Comparison of ENCODE assay signal across 8 cellular contexts in genomic region chr1:21669287-21670058, GRCh38. TPM values are rescaled to one million over a fixed set of nuclear protein-coding genes. Genes with fewer than 3 reads are reported as not detected.
DNase-seq lines count a peak whose midpoint lies in the region; ATAC-seq and TF ChIP-seq lines count a peak whose summit lies in the region.

Gene RAP1GAP, minus strand, starts transcription at chr1:21669357. Its CDS starts 49,325 bp downstream, at chr1:21620032.

- H3K27me3 ChIP-seq in lung (ENCODE audit: control insufficient read depth, insufficient read depth) (no peaks in the 10 kb centered on the region), testis (no peaks in the 10 kb centered on the region)

- H3K36me3 ChIP-seq in lung (ENCODE audit: control insufficient read depth in 2 of 2, insufficient read depth in 2 of 2, low read length in 2 of 2) (no peaks in the 10 kb centered on the region), testis (ENCODE audit: low read depth, missing control alignments) (no peaks in the 10 kb centered on the region)

- no peak for TF ChIP-seq POLR2A in testis (IDR thresholded peaks at IDR 0.05)

- peak; percentile 13 for DNase-seq in stimulated activated CD4-positive, alpha-beta T cell treated with anti-CD3 and anti-CD28 coated beads, Interleukin-2, amount 100 ng/mL, for 4 hours (ENCODE audit: low read depth)
- no peak for DNase-seq in stimulated activated CD4-positive, alpha-beta T cell treated with anti-CD3 and anti-CD28 coated beads, Interleukin-1b, Interleukin-23, amount 100 ng/mL, for 48 hours
- DNase-seq in choroid plexus epithelial cell (ENCODE audit: low read depth): no peak
- DNase-seq in lung (ENCODE audit: low spot score): no peak
- no peak for DNase-seq in testis
- DNase-seq in hepatic stellate cell (ENCODE audit: low spot score): no peak

- intact Hi-C loops in testis (cut with DNase I; ENCODE audit: low total_unique reads): no loop called here

- H3K4me3 ChIP-seq in choroid plexus epithelial cell (ENCODE audit: low read depth, low read length) (peak within 1 kb of the TSS; percentile 37), lung (no peak within 1 kb of the TSS), testis (peak within 1 kb of the TSS; percentile 36 to 47)

- TF ChIP-seq CTCF in choroid plexus epithelial cell (conservative IDR thresholded peaks at IDR 0.05; ENCODE audit: low read depth, low read length): peak; percentile 23
- TF ChIP-seq CTCF in lung (IDR thresholded peaks at IDR 0.05; ENCODE audit: control extremely low read depth, extremely low read depth): no peak
- no peak for TF ChIP-seq CTCF in testis (IDR thresholded peaks at IDR 0.05)

- WGBS in lung, 2 donors: 1% methylated on average over 41 to 61 of the region's 61 CpGs
- 1 to 2% methylated on average over 23 to 26 of the region's 61 CpGs for WGBS in testis, 2 donors

- H3K4me1 ChIP-seq in lung (ENCODE audit: control insufficient read depth in 2 of 2, insufficient read depth in 2 of 2, low read length in 2 of 2) (peaks cover 0 to 21% of the 10 kb centered on the region in 2 donors), testis (peaks cover 15% of the 10 kb centered on the region)

- ATAC-seq in SK-N-SH treated with all-trans-retinoic acid at 6 μM for 48 hours (peak; percentile 19), lung (ENCODE audit: insufficient read depth, low FRiP score) (no peak), GM19324 (IDR thresholded peaks at IDR 0.05; ENCODE audit: low FRiP score, unreplicated experiment) (no peak)

- H3K9me3 ChIP-seq in lung (ENCODE audit: control insufficient read depth in 2 of 2, insufficient read depth in 1 of 2, low read length in 1 of 2) (peaks cover 0 to 2% of the 10 kb centered on the region in 2 donors), testis (no peaks in the 10 kb centered on the region)

- H3K27ac ChIP-seq in lung (ENCODE audit: low read depth in 1 of 2, low read length in 1 of 2) (no peak within 1 kb of the TSS), testis (no peak within 1 kb of the TSS)

TF ChIP-seq in SK-N-SH treated with all-trans-retinoic acid at 6 μM for 48 hours, 23 proteins besides CTCF, POLR2A, EP300 and RAD21:
- no peak for TF ChIP-seq POU6F1 (CRISPR knock-in tag; IDR thresholded peaks at IDR 0.05; ENCODE audit: borderline replicate concordance, low read depth)
- no peak for TF ChIP-seq SNAI2 (CRISPR knock-in tag; IDR thresholded peaks at IDR 0.05)
- TF ChIP-seq BACH2 (CRISPR knock-in tag; IDR thresholded peaks at IDR 0.05; ENCODE audit: borderline replicate concordance): no peak
- TF ChIP-seq TOX (CRISPR knock-in tag; IDR thresholded peaks at IDR 0.05; ENCODE audit: borderline replicate concordance): no peak
- no peak for TF ChIP-seq CSRNP3 (CRISPR knock-in tag; IDR thresholded peaks at IDR 0.05)
- TF ChIP-seq GLIS3 (CRISPR knock-in tag; IDR thresholded peaks at IDR 0.05): no peak
- TF ChIP-seq ESRRG (CRISPR knock-in tag; IDR thresholded peaks at IDR 0.05): no peak
- no peak for TF ChIP-seq ZFP30 (CRISPR knock-in tag; IDR thresholded peaks at IDR 0.05)
- TF ChIP-seq RARB (CRISPR knock-in tag; IDR thresholded peaks at IDR 0.05): no peak
- no peak for TF ChIP-seq CSDC2 (CRISPR knock-in tag; IDR thresholded peaks at IDR 0.05)
- no peak for TF ChIP-seq ISL1 (CRISPR knock-in tag; IDR thresholded peaks at IDR 0.05)
- no peak for TF ChIP-seq ZC3H10 (CRISPR knock-in tag; IDR thresholded peaks at IDR 0.05)
- TF ChIP-seq OSR1 (CRISPR knock-in tag; IDR thresholded peaks at IDR 0.05): no peak
- no peak for TF ChIP-seq TCF4 (CRISPR knock-in tag; IDR thresholded peaks at IDR 0.05; ENCODE audit: borderline replicate concordance)
- no peak for TF ChIP-seq PATZ1 (CRISPR knock-in tag; IDR thresholded peaks at IDR 0.05; ENCODE audit: borderline replicate concordance)
- TF ChIP-seq ZNF70 (CRISPR knock-in tag; IDR thresholded peaks at IDR 0.05): no peak
- no peak for TF ChIP-seq ZNF565 (CRISPR knock-in tag; conservative IDR thresholded peaks at IDR 0.05; ENCODE audit: low read depth)

RNA-seq across cellular contexts. Expression of gene RAP1GAP, which starts in this region (rescaled TPM):
- total RNA-seq in lung: 10 to 100 TPM; 14.6 to 41.4 TPM
- polyA plus RNA-seq in lung: 10 to 100 TPM in 1 of 2 donors, 1 to 10 TPM in 1; 5.6 to 64.7 TPM
- 1 to 10 TPM; 8.0 to 8.4 TPM for total RNA-seq in testis
- polyA plus RNA-seq in testis (ENCODE audit: insufficient read depth, low read depth, low replicate concordance): 7.4 TPM
